19 cellular contexts compared by ENCODE assay signal in genomic region chr18:49047540-49047939, GRCh38.
DNase-seq lines count a peak whose midpoint lies in the region; ATAC-seq and TF ChIP-seq lines count a peak whose summit lies in the region.
"Had no signal": no experiment of that assay in that cellular context is flagged by ENCODE, and none has a peak within 500 bp of the region (broad histone marks: within the 10 kb centered on the region; RNA-seq: fewer than 3 reads in every experiment).

No MANE protein-coding gene starts in this region.

- H4K8ac ChIP-seq in mesenchymal stem cell (ENCODE audit: low read length), result no peak overlapping the region

- no peaks in the 10 kb centered on the region for H3K9me2 ChIP-seq in GM23248 (ENCODE audit: insufficient read depth)

- no peak overlapping the region for H3K18ac ChIP-seq in mesenchymal stem cell (ENCODE audit: low read depth in 1 of 2, low read length in 2 of 2)

- TF ChIP-seq CTCF in AG04450 (IDR thresholded peaks at IDR 0.05; ENCODE audit: low read depth, low read length) (no peak), GM20000 (IDR thresholded peaks at IDR 0.05; ENCODE audit: extremely low read depth, missing control alignments) (no peak)

- WGBS in GM23248 (ENCODE audit: low coverage in 1 of 2, low lambda C conversion rate in 2 of 2, missing lambda C conversion rate in 2 of 2), 2 experiments, result 89 to 92% methylated on average over 10 of the region's 10 CpGs
- 92% methylated on average over 10 of the region's 10 CpGs for WGBS in mesenchymal stem cell

- H3K79me1 ChIP-seq in mesenchymal stem cell (replicated peaks; ENCODE audit: low read length, poor library complexity, severe bottlenecking), result peaks cover 3% of the 10 kb centered on the region

- H3K4ac ChIP-seq in mesenchymal stem cell (ENCODE audit: low read depth in 1 of 2, low read length in 2 of 2), result no peak overlapping the region

- H4K20me1 ChIP-seq in GM23248 (ENCODE audit: insufficient read depth), result no peaks in the 10 kb centered on the region

- H3K9ac ChIP-seq in GM23248 (peak overlapping the region; percentile 58), mesenchymal stem cell (ENCODE audit: low read length) (peak overlapping the region; percentile 79)
- H3K9ac ChIP-seq: KMS-11 had no signal

- no peaks in the 10 kb centered on the region for H3K9me3 ChIP-seq in AG04450 (ENCODE audit: control insufficient read depth, insufficient read depth, low read length)
- no peaks in the 10 kb centered on the region for H3K9me3 ChIP-seq in GM23248 (ENCODE audit: low read depth)
- H3K9me3 ChIP-seq in SJSA1 (replicated peaks), result no peaks in the 10 kb centered on the region
- no peaks in the 10 kb centered on the region for H3K9me3 ChIP-seq in mesenchymal stem cell (ENCODE audit: control insufficient read depth, low read length)
- H3K9me3 ChIP-seq: Caco-2, SJCRH30 had no signal

- H3F3A ChIP-seq in GM23248 (ENCODE audit: insufficient read depth), result peaks cover 14% of the 10 kb centered on the region

- H3K14ac ChIP-seq in mesenchymal stem cell (ENCODE audit: low read length in 2 of 2), result peak overlapping the region in 1 of 2 experiments; percentile 57

- H2BK5ac ChIP-seq in mesenchymal stem cell (ENCODE audit: low read depth, low read length, poor library complexity, severe bottlenecking), result no peak overlapping the region

- no peak overlapping the region for H2BK12ac ChIP-seq in mesenchymal stem cell (ENCODE audit: low read length in 2 of 2)

- H3K79me2 ChIP-seq in GM23248 (ENCODE audit: insufficient read depth), result no peaks in the 10 kb centered on the region

- no peak for DNase-seq in AG04450 (ENCODE audit: low read depth, low spot score)
- no peak for DNase-seq in GM23248
- DNase-seq in SJSA1 (ENCODE audit: low read depth in 1 of 2, low spot score in 2 of 2), result no peak
- DNase-seq in mesenchymal stem cell, result no peak
- DNase-seq in GM20000 (ENCODE audit: low spot score), result no peak
- no peak for DNase-seq in COLO668 (lab: John Stamatoyannopoulos, UW; ENCODE audit: unreplicated experiment)
- DNase-seq in HCEC 1CT, result no peak
- DNase-seq: AML-193, Caco-2, DMS153, GF-D8, NCI-H1048, NCI-H1436, NCI-H1930, NCI-H226, NCI-H524 treated with DMSO at 0.1 percent for 48 hours, SJCRH30 had no signal

- H2BK120ac ChIP-seq in mesenchymal stem cell (ENCODE audit: low read depth, low read length), result no peak overlapping the region

- H3K36me3 ChIP-seq in GM23248 (ENCODE audit: low read depth) (peaks cover 9% of the 10 kb centered on the region; the same call in 1 of the 2 replicates), SJSA1 (no peaks in the 10 kb centered on the region), mesenchymal stem cell (ENCODE audit: control insufficient read depth in 1 of 2, insufficient read depth in 2 of 2, low read depth in 1 of 2, low read length in 2 of 2) (peaks cover 2 to 14% of the 10 kb centered on the region in 2 experiments)
- H3K36me3 ChIP-seq: SJCRH30 had no signal

- in situ Hi-C loops in GM23248 (cut with MboI), result no loop called here

- H2AFZ ChIP-seq in GM23248, result no peak overlapping the region
- no peak overlapping the region for H2AFZ ChIP-seq in mesenchymal stem cell (ENCODE audit: low read depth, low read length)

- peak overlapping the region; percentile 82 for H3K27ac ChIP-seq in AG04450 (ENCODE audit: low read depth, low read length)
- peak overlapping the region; percentile 77 for H3K27ac ChIP-seq in GM23248
- H3K27ac ChIP-seq in SJSA1, result peak overlapping the region; percentile 79
- no peak overlapping the region for H3K27ac ChIP-seq in mesenchymal stem cell (ENCODE audit: low read length, poor library complexity, severe bottlenecking)
- H3K27ac ChIP-seq: KMS-11, SJCRH30 had no signal

- H3K4me3 ChIP-seq in AG04450 (ENCODE audit: low read depth, low read length) (no peak overlapping the region), GM23248 (no peak overlapping the region), SJSA1 (no peak overlapping the region), mesenchymal stem cell (ENCODE audit: insufficient read depth in 1 of 2, low read depth in 1 of 2, low read length in 2 of 2) (no peak overlapping the region)
- H3K4me3 ChIP-seq: SJCRH30 had no signal

- H3K4me2 ChIP-seq in GM23248 (ENCODE audit: unreplicated experiment) (no peak overlapping the region), mesenchymal stem cell (ENCODE audit: low read length, poor library complexity, severe bottlenecking) (no peak overlapping the region)
- H3K4me2 ChIP-seq: KMS-11 had no signal

- no peak overlapping the region for H3K23ac ChIP-seq in mesenchymal stem cell (ENCODE audit: low read length in 2 of 2)

- CTCF ChIA-PET in AG04450 (lab: Charles Lee), result interaction anchor here (2.3 kb wide), 1 partner anchor 190 kb away, joined by 5 read pairs; no protein-coding TSS in a partner anchor

- H4K91ac ChIP-seq in mesenchymal stem cell (ENCODE audit: low read length), result no peak overlapping the region

- H3K27me3 ChIP-seq in AG04450 (ENCODE audit: control insufficient read depth, insufficient read depth, low read length) (no peaks in the 10 kb centered on the region), GM23248 (replicated peaks; ENCODE audit: insufficient read depth) (no peaks in the 10 kb centered on the region), SJSA1 (replicated peaks) (no peaks in the 10 kb centered on the region), mesenchymal stem cell (ENCODE audit: control insufficient read depth in 1 of 2, insufficient read depth in 1 of 2, low read length in 2 of 2) (no peaks in the 10 kb centered on the region)
- H3K27me3 ChIP-seq: SJCRH30 had no signal

- H3K4me1 ChIP-seq in GM23248 (ENCODE audit: insufficient read depth) (peaks cover 21% of the 10 kb centered on the region), SJSA1 (replicated peaks) (peaks cover 46% of the 10 kb centered on the region), mesenchymal stem cell (ENCODE audit: control insufficient read depth, insufficient read depth, low read depth, low read length) (peaks cover 10% of the 10 kb centered on the region)
- H3K4me1 ChIP-seq: Caco-2 had no signal

- ATAC-seq in HG03520 (IDR thresholded peaks at IDR 0.05; ENCODE audit: unreplicated experiment), result no peak

- no peak overlapping the region for H2BK15ac ChIP-seq in mesenchymal stem cell (ENCODE audit: low read depth, poor library complexity, severe bottlenecking)

- POLR2A ChIA-PET in AG04450 (lab: Yijun Ruan, JAX), result interaction anchor here (0.6 kb wide), 1 partner anchor 48 kb away, joined by 4 read pairs; no protein-coding TSS in a partner anchor

- no peak overlapping the region for H2AK5ac ChIP-seq in mesenchymal stem cell (ENCODE audit: low read length, severe bottlenecking)
